8 cellular contexts compared by ENCODE assay signal in genomic region chr22:36384766-36385400, GRCh38. TPM values are rescaled to one million over a fixed set of nuclear protein-coding genes. Genes with fewer than 3 reads are reported as not detected.
A peak's percentile ranks its signal among the peaks of the same experiment; 100 is the strongest.
DNase-seq lines count a peak whose midpoint lies in the region; ATAC-seq and TF ChIP-seq lines count a peak whose summit lies in the region.

No MANE protein-coding gene starts in this region.

- peak in 3 of 4 experiments; percentile 23 to 36 (median 34) for DNase-seq in activated CD4-positive, CD25-positive, alpha-beta regulatory T cell (lab: John Stamatoyannopoulos, UW)
- DNase-seq in central memory CD4-positive, alpha-beta T cell = peak; percentile 82
- DNase-seq in lung microvascular endothelial cell (ENCODE audit: low read depth in 2 of 2) = peak; percentile 54 to 66
- no peak for DNase-seq in upper lobe of right lung
- no peak for DNase-seq in NCI-H2196 (lab: John Stamatoyannopoulos, UW; ENCODE audit: unreplicated experiment)

- ATAC-seq in activated CD4-positive, CD25-positive, alpha-beta regulatory T cell treated with anti-CD3 and anti-CD28 coated beads, Interleukin-2, amount 50 U/mL, for 24 hours = no peak
- ATAC-seq in upper lobe of right lung (no peak), GM18498 (IDR thresholded peaks at IDR 0.05; ENCODE audit: unreplicated experiment) (no peak)

- H3K4me1 ChIP-seq in upper lobe of right lung = peaks cover 65% of the 10 kb centered on the region

- H3K9me3 ChIP-seq in upper lobe of right lung = no peaks in the 10 kb centered on the region

- peaks cover 26% of the 10 kb centered on the region for H3K36me3 ChIP-seq in upper lobe of right lung

- intact Hi-C loops in upper lobe of right lung (cut with DNase I) = loop anchor here (5.0 to 10.0 kb wide), 2 partner anchors 50 to 82 kb away; no protein-coding TSS in a partner anchor

- H3K27me3 ChIP-seq in upper lobe of right lung = no peaks in the 10 kb centered on the region

- H3K27ac ChIP-seq in upper lobe of right lung = peak overlapping the region; percentile 96

- peak; percentile 22 for TF ChIP-seq CTCF in upper lobe of right lung (IDR thresholded peaks at IDR 0.05)

- H3K4me3 ChIP-seq in upper lobe of right lung = peak overlapping the region; percentile 96

TF ChIP-seq in PFSK-1, 5 proteins besides CTCF, POLR2A, EP300 and RAD21:
- TF ChIP-seq SIN3A (IDR thresholded peaks at IDR 0.05; ENCODE audit: borderline replicate concordance, insufficient read depth, low read length) = peak; percentile 90; the same call in 1 of the 2 replicates
- TF ChIP-seq POLR2AphosphoS5 (IDR thresholded peaks at IDR 0.05; ENCODE audit: low read depth, low read length) = no peak
- TF ChIP-seq FOXP2 (optimal IDR thresholded peaks at IDR 0.05; ENCODE audit: borderline replicate concordance, extremely low read depth, extremely low read length, insufficient read depth) = peak; percentile 76
- TF ChIP-seq TAF1 (IDR thresholded peaks at IDR 0.05; ENCODE audit: borderline replicate concordance, insufficient read depth, low read length) = no peak
- peak in 1 of 2 experiments; percentile 35; a peak in 1 of 4 replicates for TF ChIP-seq REST (IDR thresholded peaks at IDR 0.05; ENCODE audit: insufficient read depth in 1 of 2, low read depth in 2 of 2, low read length in 2 of 2)

RNA-seq across cellular contexts. Expression of gene MYH9, which starts 2.9 kb away (rescaled TPM):
- 518 TPM for polyA plus RNA-seq in PFSK-1 (2012; ENCODE audit: insufficient read length, low read depth)
- 409 and 410 TPM in 2 replicates for total RNA-seq in lung microvascular endothelial cell
- total RNA-seq in upper lobe of right lung = 842 TPM

Comparison
In these comparisons a context has a peak if more than half of its experiments do, and no peak if none do; other contexts are left out.
1. DNase-seq: peak in activated CD4-positive, CD25-positive, alpha-beta regulatory T cell (3 of 4), central memory CD4-positive, alpha-beta T cell (single experiment) and lung microvascular endothelial cell (2 of 2); none in upper lobe of right lung (single experiment) and NCI-H2196 (single experiment).